In genomic region chr5:33460210-33460609, GRCh38 we compare ENCODE assay signal across 1 cellular context.
TF ChIP-seq lines count a peak whose summit lies in the region.

No MANE protein-coding gene starts in this region.

TF ChIP-seq in GM12878, 131 proteins besides CTCF, POLR2A, EP300 and RAD21 (continued from another document):
- TF ChIP-seq NFXL1 (IDR thresholded peaks at IDR 0.05; ENCODE audit: borderline replicate concordance) = no peak
- TF ChIP-seq, protein P1, sequence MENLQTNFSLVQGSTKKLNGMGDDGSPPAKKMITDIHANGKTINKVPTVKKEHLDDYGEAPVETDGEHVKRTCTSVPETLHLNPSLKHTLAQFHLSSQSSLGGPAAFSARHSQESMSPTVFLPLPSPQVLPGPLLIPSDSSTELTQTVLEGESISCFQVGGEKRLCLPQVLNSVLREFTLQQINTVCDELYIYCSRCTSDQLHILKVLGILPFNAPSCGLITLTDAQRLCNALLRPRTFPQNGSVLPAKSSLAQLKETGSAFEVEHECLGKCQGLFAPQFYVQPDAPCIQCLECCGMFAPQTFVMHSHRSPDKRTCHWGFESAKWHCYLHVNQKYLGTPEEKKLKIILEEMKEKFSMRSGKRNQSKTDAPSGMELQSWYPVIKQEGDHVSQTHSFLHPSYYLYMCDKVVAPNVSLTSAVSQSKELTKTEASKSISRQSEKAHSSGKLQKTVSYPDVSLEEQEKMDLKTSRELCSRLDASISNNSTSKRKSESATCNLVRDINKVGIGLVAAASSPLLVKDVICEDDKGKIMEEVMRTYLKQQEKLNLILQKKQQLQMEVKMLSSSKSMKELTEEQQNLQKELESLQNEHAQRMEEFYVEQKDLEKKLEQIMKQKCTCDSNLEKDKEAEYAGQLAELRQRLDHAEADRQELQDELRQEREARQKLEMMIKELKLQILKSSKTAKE (IDR thresholded peaks at IDR 0.05; ENCODE audit: low read depth, poor library complexity, severe bottlenecking) = no peak
